In the genomic region with DNA sequence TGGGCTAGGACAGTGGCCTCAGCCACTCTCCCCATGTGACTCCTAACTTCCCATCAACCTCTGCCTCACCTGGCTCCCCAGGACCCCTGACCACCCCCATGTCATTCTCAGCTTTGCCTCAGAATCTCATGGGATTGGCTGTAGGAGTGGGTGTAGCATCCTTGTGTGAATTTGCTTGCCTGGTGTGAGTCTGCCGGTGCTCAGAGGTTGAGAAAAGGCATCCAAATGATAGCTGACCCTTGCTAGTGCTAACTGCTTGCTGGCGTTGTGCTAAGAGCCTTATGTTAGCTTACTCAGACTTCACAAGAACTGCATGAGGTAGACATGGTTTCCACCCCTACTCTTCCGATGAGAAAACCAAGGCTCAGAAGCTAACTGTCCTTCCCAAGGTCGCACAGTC, we compare ENCODE assay signal across 7 cellular contexts.
"Had no signal": no experiment of that assay in that cellular context is flagged by ENCODE, and none has a peak within 500 bp of the region (broad histone marks: within the 10 kb centered on the region; RNA-seq: fewer than 3 reads in every experiment).

No MANE protein-coding gene starts in this region.

- ATAC-seq: K562 had no signal

- H3K9ac ChIP-seq: GM23248 had no signal

- H3K9me3 ChIP-seq: HAP-1 had no signal

- H3K36me3 ChIP-seq: HAP-1 had no signal

- H2AFZ ChIP-seq: GM23248 had no signal

- H3K27ac ChIP-seq: GM23248, HL-60 had no signal

- DNase-seq: GM23248, H7, IMR-90, KG1 had no signal

- H3K4me3 ChIP-seq: GM23248, HAP-1, K562 had no signal
